ENCODE assay signal across 8 cellular contexts in genomic region chr1:175192630-175193338, GRCh38. TPM values are rescaled to one million over a fixed set of nuclear protein-coding genes. Genes with fewer than 3 reads are reported as not detected.
DNase-seq lines count a peak whose midpoint lies in the region; ATAC-seq lines count a peak whose summit lies in the region.

TSS of gene KIAA0040 (minus strand) at chr1:175192776. CDS start at chr1:175161013, 31,763 bp downstream.

- H3K9me3 Mint-ChIP-seq in activated CD4-positive, alpha-beta T cell treated with anti-CD3 and anti-CD28 coated beads, Interleukin-2, amount 10 ng/mL, durations not matched to agents 7 days and 5 days = no peaks in the 10 kb centered on the region

- H3K36me3 ChIP-seq in ectodermal cell (ENCODE audit: control insufficient read depth, insufficient read depth, low read length) = no peaks in the 10 kb centered on the region

- H3K36me3 Mint-ChIP-seq in activated CD4-positive, alpha-beta T cell treated with anti-CD3 and anti-CD28 coated beads, Interleukin-2, amount 10 ng/mL, durations not matched to agents 7 days and 5 days (ENCODE audit: low read depth) = peaks cover 38% of the 10 kb centered on the region

- peak within 1 kb of the TSS; percentile 91 for H3K27ac Mint-ChIP-seq in activated CD4-positive, alpha-beta T cell treated with anti-CD3 and anti-CD28 coated beads, Interleukin-2, amount 10 ng/mL, durations not matched to agents 7 days and 5 days

- no peak within 1 kb of the TSS for H3K27ac ChIP-seq in ectodermal cell (ENCODE audit: insufficient read depth, low read depth, low read length, poor library complexity, severe bottlenecking)

- peaks cover 38% of the 10 kb centered on the region for H3K27me3 ChIP-seq in ectodermal cell (ENCODE audit: control insufficient read depth, insufficient read depth, low read length, poor library complexity, severe bottlenecking)

- peak within 1 kb of the TSS; percentile 40 for H3K4me3 ChIP-seq in ectodermal cell (ENCODE audit: insufficient read depth, low read depth, low read length)

- H3K27me3 Mint-ChIP-seq in activated CD4-positive, alpha-beta T cell treated with anti-CD3 and anti-CD28 coated beads, Interleukin-2, amount 10 ng/mL, durations not matched to agents 7 days and 5 days = no peaks in the 10 kb centered on the region

- 0% methylated on average over 54 of the region's 54 CpGs for WGBS in ectodermal cell, 2 experiments

- POLR2A ChIA-PET in activated CD4-positive, alpha-beta T cell treated with anti-CD3 and anti-CD28 coated beads, Interleukin-2, amount 10 ng/mL, durations not matched to agents 7 days and 5 days (lab: Charles Lee) = interaction anchor here (0.7 to 1.1 kb wide), 2 partner anchors 9 to 16 kb away, joined by 3 to 4 read pairs; no protein-coding TSS in a partner anchor

- H3K4me1 Mint-ChIP-seq in activated CD4-positive, alpha-beta T cell treated with anti-CD3 and anti-CD28 coated beads, Interleukin-2, amount 10 ng/mL, durations not matched to agents 7 days and 5 days = peaks cover 66% of the 10 kb centered on the region

- CTCF ChIA-PET in activated CD4-positive, alpha-beta T cell treated with anti-CD3 and anti-CD28 coated beads, Interleukin-2, amount 10 ng/mL, durations not matched to agents 7 days and 5 days (lab: Charles Lee) = interaction anchor here (1.0 to 2.7 kb wide), 2 partner anchors 19 to 34 kb away, joined by 3 to 6 read pairs; no protein-coding TSS in a partner anchor

- peaks cover 6% of the 10 kb centered on the region for H3K4me1 ChIP-seq in ectodermal cell (ENCODE audit: control insufficient read depth, insufficient read depth, low read length)

- ATAC-seq in HG02852 (IDR thresholded peaks at IDR 0.05; ENCODE audit: unreplicated experiment) = peak; percentile 45

- H3K4me3 Mint-ChIP-seq in activated CD4-positive, alpha-beta T cell treated with anti-CD3 and anti-CD28 coated beads, Interleukin-2, amount 10 ng/mL, durations not matched to agents 7 days and 5 days = peak within 1 kb of the TSS; percentile 92

- peak; percentile 24 for DNase-seq in NCI-H146 (lab: John Stamatoyannopoulos, UW)
- DNase-seq in NCI-H146 treated with DMSO at 0.1 percent for 48 hours (lab: John Stamatoyannopoulos, UW; ENCODE audit: unreplicated experiment) = no peak
- DNase-seq in NCI-H460 (ENCODE audit: extremely low read depth, low read depth) = peak; percentile 36
- peak; percentile 63 for DNase-seq in activated CD4-positive, alpha-beta T cell treated with anti-CD3 and anti-CD28 coated beads, Interleukin-2, amount 10 ng/mL, durations not matched to agents 7 days and 5 days
- DNase-seq in mesenteric fat pad (ENCODE audit: low spot score) = peak; percentile 94
- DNase-seq in stimulated activated CD8-positive, alpha-beta memory T cell treated with anti-CD3 and anti-CD28 coated beads, Interleukin-4, amount 100 ng/mL, for 1 hour (ENCODE audit: low read depth in 2 of 2, low spot score in 1 of 2) = peak; percentile 10 to 26

- H3K9me3 ChIP-seq in ectodermal cell (ENCODE audit: control insufficient read depth, low read length) = no peaks in the 10 kb centered on the region

RNA-seq across cellular contexts. Expression of gene KIAA0040, which starts in this region (rescaled TPM):
- total RNA-seq in NCI-H460 (2014; rRNA removed; shearing (Covaris generic)) = 4.2 and 5.0 TPM in 2 replicates
- 3.1 and 8.5 TPM in 2 replicates for polyA plus RNA-seq in NCI-H460 (2014; cell fraction: nucleus; rRNA removed)
- 10 to 100 TPM; 64.1 to 67.1 TPM for total RNA-seq in activated CD4-positive, alpha-beta T cell treated with anti-CD3 and anti-CD28 coated beads, Interleukin-2, amount 10 ng/mL, durations not matched to agents 7 days and 5 days
- polyA plus RNA-seq in ectodermal cell (2013, experiment 1 of 4) = 0.33 TPM
- 0.66 TPM for polyA plus RNA-seq in ectodermal cell (2013, experiment 2 of 4)
- polyA plus RNA-seq in ectodermal cell (2013, experiment 3 of 4) = 0.27 TPM
- polyA plus RNA-seq in ectodermal cell (2013, experiment 4 of 4) = 0.41 TPM
- 69.7 TPM for total RNA-seq in mesenteric fat pad

Comparison
In these comparisons a context has a peak if more than half of its experiments do, and no peak if none do; other contexts are left out.
1. RNA of gene KIAA0040 (total RNA-seq): 69.7 TPM in mesenteric fat pad (single experiment) and 64.1 to 67.1 TPM in activated CD4-positive, alpha-beta T cell treated with anti-CD3 and anti-CD28 coated beads, Interleukin-2, amount 10 ng/mL, durations not matched to agents 7 days and 5 days; 4.2 to 5.0 TPM in NCI-H460; every median in the first group is over 10 times any median in the second.